ENCODE assay signal across 10 cellular contexts in genomic region chr1:20153000-20153418, GRCh38. TPM values are rescaled to one million over a fixed set of nuclear protein-coding genes. Genes with fewer than 3 reads are reported as not detected.
DNase-seq lines count a peak whose midpoint lies in the region; ATAC-seq and TF ChIP-seq lines count a peak whose summit lies in the region.
"Had no signal": no experiment of that assay in that cellular context is flagged by ENCODE, and none has a peak within 500 bp of the region (broad histone marks: within the 10 kb centered on the region; RNA-seq: fewer than 3 reads in every experiment).

No MANE protein-coding gene starts in this region.

- peaks cover 3% of the 10 kb centered on the region for H3K4me1 Mint-ChIP-seq in chondrocyte (ENCODE audit: low read depth)
- peaks cover 16% of the 10 kb centered on the region for H3K4me1 Mint-ChIP-seq in activated CD8-positive, alpha-beta memory T cell treated with anti-CD3 and anti-CD28 coated beads, Interleukin-2, amount 10 ng/mL, durations not matched to agents 7 days and 5 days

- H3K27me3 Mint-ChIP-seq in chondrocyte (ENCODE audit: low read depth) = peaks cover 12% of the 10 kb centered on the region
- no peaks in the 10 kb centered on the region for H3K27me3 Mint-ChIP-seq in activated CD8-positive, alpha-beta memory T cell treated with anti-CD3 and anti-CD28 coated beads, Interleukin-2, amount 10 ng/mL, durations not matched to agents 7 days and 5 days

- ATAC-seq in GM18498 (IDR thresholded peaks at IDR 0.05; ENCODE audit: unreplicated experiment) = no peak
- no peak for ATAC-seq in activated CD8-positive, alpha-beta memory T cell treated with anti-CD3 and anti-CD28 coated beads, Interleukin-2, amount 10 ng/mL, durations not matched to agents 7 days and 5 days
- no peak for ATAC-seq in HG02763 (IDR thresholded peaks at IDR 0.05; ENCODE audit: unreplicated experiment)

- CTCF ChIA-PET in activated CD8-positive, alpha-beta memory T cell treated with anti-CD3 and anti-CD28 coated beads, Interleukin-2, amount 10 ng/mL, durations not matched to agents 7 days and 5 days (lab: Charles Lee) = interaction anchor here (0.7 to 2.8 kb wide), 14 partner anchors 9 to 342 kb away, joined by 3 to 38 read pairs (median 4); no protein-coding TSS in a partner anchor

- no peak overlapping the region for H3K27ac Mint-ChIP-seq in chondrocyte (ENCODE audit: unreplicated experiment)
- no peak overlapping the region for H3K27ac Mint-ChIP-seq in activated CD8-positive, alpha-beta memory T cell treated with anti-CD3 and anti-CD28 coated beads, Interleukin-2, amount 10 ng/mL, durations not matched to agents 7 days and 5 days

- no peak for TF ChIP-seq CTCF in chondrocyte (IDR thresholded peaks at IDR 0.05)

- no peak overlapping the region for H3K4me3 Mint-ChIP-seq in chondrocyte (ENCODE audit: unreplicated experiment)
- H3K4me3 Mint-ChIP-seq in activated CD8-positive, alpha-beta memory T cell treated with anti-CD3 and anti-CD28 coated beads, Interleukin-2, amount 10 ng/mL, durations not matched to agents 7 days and 5 days = no peak overlapping the region

- H3K36me3 Mint-ChIP-seq in chondrocyte (ENCODE audit: low read depth) = no peaks in the 10 kb centered on the region
- H3K36me3 Mint-ChIP-seq in activated CD8-positive, alpha-beta memory T cell treated with anti-CD3 and anti-CD28 coated beads, Interleukin-2, amount 10 ng/mL, durations not matched to agents 7 days and 5 days = no peaks in the 10 kb centered on the region

- H3K27ac ChIP-seq in temporal lobe (ENCODE audit: low read depth, low read length) = peak overlapping the region; percentile 86
- H3K27ac ChIP-seq: uterus had no signal

- no peaks in the 10 kb centered on the region for H3K9me3 Mint-ChIP-seq in chondrocyte (ENCODE audit: low read depth)
- H3K9me3 Mint-ChIP-seq in activated CD8-positive, alpha-beta memory T cell treated with anti-CD3 and anti-CD28 coated beads, Interleukin-2, amount 10 ng/mL, durations not matched to agents 7 days and 5 days (ENCODE audit: low read depth) = no peaks in the 10 kb centered on the region

- DNase-seq in NCI-H2227 (lab: John Stamatoyannopoulos, UW; ENCODE audit: unreplicated experiment) = peak; percentile 23
- no peak for DNase-seq in NCI-H2227 treated with DMSO at 0.1 percent for 48 hours (lab: John Stamatoyannopoulos, UW)
- peak; percentile 69 for DNase-seq in chondrocyte (ENCODE audit: low spot score)
- peak; percentile 88 for DNase-seq in medulla oblongata (ENCODE audit: extremely low spot score)
- no peak for DNase-seq in activated CD8-positive, alpha-beta memory T cell treated with anti-CD3 and anti-CD28 coated beads, Interleukin-2, amount 10 ng/mL, durations not matched to agents 7 days and 5 days

RNA-seq across cellular contexts. Expression of gene PLA2G2F, which starts 13.9 kb away (rescaled TPM):
- total RNA-seq in chondrocyte = not detected in 3 replicates
- total RNA-seq in temporal lobe = not detected
- total RNA-seq in activated CD8-positive, alpha-beta memory T cell treated with anti-CD3 and anti-CD28 coated beads, Interleukin-2, amount 10 ng/mL, durations not matched to agents 7 days and 5 days = not detected
- total RNA-seq: T-helper 2 cell treated with Interferon-gamma antibody and Interleukin-4, amounts not matched to agents 100 ng/mL and 5 ng/mL, for 36 hours had no signal

RNA-seq across cellular contexts. Expression of gene UBXN10, which starts 32.9 kb away (rescaled TPM):
- not detected in 3 replicates for total RNA-seq in chondrocyte
- 3.7 TPM for total RNA-seq in temporal lobe
- 1 to 10 TPM in 1 of 2 experiments, under 1 TPM in 1; 0.23 to 1.1 TPM for total RNA-seq in activated CD8-positive, alpha-beta memory T cell treated with anti-CD3 and anti-CD28 coated beads, Interleukin-2, amount 10 ng/mL, durations not matched to agents 7 days and 5 days

RNA-seq across cellular contexts. Expression of gene PLA2G2C, which starts 33.3 kb away (rescaled TPM):
- total RNA-seq in chondrocyte (not detected in 3 replicates), temporal lobe (not detected)
- not detected for total RNA-seq in activated CD8-positive, alpha-beta memory T cell treated with anti-CD3 and anti-CD28 coated beads, Interleukin-2, amount 10 ng/mL, durations not matched to agents 7 days and 5 days
- total RNA-seq: uterus had no signal

RNA-seq across cellular contexts. Expression of gene PLA2G2D, which starts 33.7 kb away (rescaled TPM):
- total RNA-seq in chondrocyte (not detected in 3 replicates), temporal lobe (not detected)
- not detected for total RNA-seq in activated CD8-positive, alpha-beta memory T cell treated with anti-CD3 and anti-CD28 coated beads, Interleukin-2, amount 10 ng/mL, durations not matched to agents 7 days and 5 days
- total RNA-seq: T-helper 2 cell treated with Interferon-gamma antibody and Interleukin-4, amounts not matched to agents 100 ng/mL and 5 ng/mL, for 36 hours; uterus had no signal

Comparison
In these comparisons a context has a peak if more than half of its experiments do, and no peak if none do; other contexts are left out.
1. DNase-seq: peak in NCI-H2227 (single experiment), chondrocyte (single experiment) and medulla oblongata (single experiment); none in NCI-H2227 treated with DMSO at 0.1 percent for 48 hours (single experiment) and activated CD8-positive, alpha-beta memory T cell treated with anti-CD3 and anti-CD28 coated beads, Interleukin-2, amount 10 ng/mL, durations not matched to agents 7 days and 5 days (single experiment).